ENCODE assay signal across 1 cellular context in the genomic region with DNA sequence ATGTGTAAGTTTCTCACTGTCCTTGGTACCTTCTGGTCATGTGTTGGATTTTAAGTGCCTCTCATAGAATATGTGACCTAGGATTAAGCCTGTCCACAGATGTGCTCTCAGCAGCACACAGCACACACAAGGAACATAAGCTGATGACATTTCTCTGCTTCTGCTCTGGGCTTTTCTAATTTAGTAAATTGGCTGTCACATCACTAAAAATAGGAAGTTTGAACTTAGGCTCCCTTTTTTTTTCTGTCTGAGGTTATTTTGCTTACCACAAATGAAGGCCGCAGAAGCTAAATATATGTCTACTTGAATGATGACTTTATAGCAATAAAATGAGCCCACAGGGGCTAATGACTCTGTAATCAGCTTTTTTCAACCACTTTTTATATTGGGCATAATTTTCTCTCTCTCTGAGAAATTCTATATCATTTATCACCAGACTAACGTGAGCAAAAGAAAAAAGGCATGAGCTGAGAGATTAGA.
A peak's percentile ranks its signal among the peaks of the same experiment; 100 is the strongest.
TF ChIP-seq lines count a peak whose summit lies in the region.

No MANE protein-coding gene starts in this region.

TF ChIP-seq in HEK293, 187 proteins besides CTCF, POLR2A, EP300 and RAD21 (continued from another document and continues in another):
- TF ChIP-seq, protein P1, sequence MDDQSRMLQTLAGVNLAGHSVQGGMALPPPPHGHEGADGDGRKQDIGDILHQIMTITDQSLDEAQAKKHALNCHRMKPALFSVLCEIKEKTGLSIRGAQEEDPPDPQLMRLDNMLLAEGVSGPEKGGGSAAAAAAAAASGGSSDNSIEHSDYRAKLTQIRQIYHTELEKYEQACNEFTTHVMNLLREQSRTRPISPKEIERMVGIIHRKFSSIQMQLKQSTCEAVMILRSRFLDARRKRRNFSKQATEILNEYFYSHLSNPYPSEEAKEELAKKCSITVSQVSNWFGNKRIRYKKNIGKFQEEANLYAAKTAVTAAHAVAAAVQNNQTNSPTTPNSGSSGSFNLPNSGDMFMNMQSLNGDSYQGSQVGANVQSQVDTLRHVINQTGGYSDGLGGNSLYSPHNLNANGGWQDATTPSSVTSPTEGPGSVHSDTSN (CRISPR knock-in tag; IDR thresholded peaks at IDR 0.05): no peak
- TF ChIP-seq ZNF138 (tag by site-specific recombination; IDR thresholded peaks at IDR 0.05; ENCODE audit: borderline replicate concordance) (no peak), HOXC10 (CRISPR knock-in tag; IDR thresholded peaks at IDR 0.05) (no peak), ZNF16 (tag by site-specific recombination; IDR thresholded peaks at IDR 0.05; ENCODE audit: low read depth) (no peak), ZNF324 (tag by site-specific recombination; IDR thresholded peaks at IDR 0.05) (no peak), ZNF585B (tag by site-specific recombination; IDR thresholded peaks at IDR 0.05) (no peak), ZEB2 (tag by site-specific recombination; IDR thresholded peaks at IDR 0.05) (peak; percentile 82), ZNF658 (tag by site-specific recombination; IDR thresholded peaks at IDR 0.05) (no peak), ZNF843 (tag by site-specific recombination; IDR thresholded peaks at IDR 0.05) (peak; percentile 98), ZNF394 (tag by site-specific recombination; IDR thresholded peaks at IDR 0.05; ENCODE audit: borderline replicate concordance) (peak; percentile 59; the same call in 1 of the 2 replicates), ZNF596 (tag by site-specific recombination; IDR thresholded peaks at IDR 0.05) (peak; percentile 71), ZNF155 (tag by site-specific recombination; IDR thresholded peaks at IDR 0.05) (no peak), GLIS2 (tag by site-specific recombination; IDR thresholded peaks at IDR 0.05) (peak; percentile 71), ZNF335 (tag by site-specific recombination; conservative IDR thresholded peaks at IDR 0.05) (peak; percentile 56), ZXDB (tag by site-specific recombination; IDR thresholded peaks at IDR 0.05) (peak; percentile 96), GLI2 (tag by site-specific recombination; IDR thresholded peaks at IDR 0.05; ENCODE audit: borderline replicate concordance, low read depth) (peak; percentile 80; the same call in 1 of the 2 replicates), ZNF677 (tag by site-specific recombination; IDR thresholded peaks at IDR 0.05) (no peak), MZF1 (tag by site-specific recombination; IDR thresholded peaks at IDR 0.05; ENCODE audit: borderline replicate concordance) (no peak), KLF8 (tag by site-specific recombination; IDR thresholded peaks at IDR 0.05) (peak; percentile 67), ZNF37A (tag by site-specific recombination; IDR thresholded peaks at IDR 0.05) (no peak), MEIS1 (CRISPR knock-in tag; IDR thresholded peaks at IDR 0.05; ENCODE audit: borderline replicate concordance) (no peak), ZNF610 (tag by site-specific recombination; IDR thresholded peaks at IDR 0.05; ENCODE audit: borderline replicate concordance) (no peak), SP2 (tag by site-specific recombination; IDR thresholded peaks at IDR 0.05) (no peak)
- TF ChIP-seq, protein P2, sequence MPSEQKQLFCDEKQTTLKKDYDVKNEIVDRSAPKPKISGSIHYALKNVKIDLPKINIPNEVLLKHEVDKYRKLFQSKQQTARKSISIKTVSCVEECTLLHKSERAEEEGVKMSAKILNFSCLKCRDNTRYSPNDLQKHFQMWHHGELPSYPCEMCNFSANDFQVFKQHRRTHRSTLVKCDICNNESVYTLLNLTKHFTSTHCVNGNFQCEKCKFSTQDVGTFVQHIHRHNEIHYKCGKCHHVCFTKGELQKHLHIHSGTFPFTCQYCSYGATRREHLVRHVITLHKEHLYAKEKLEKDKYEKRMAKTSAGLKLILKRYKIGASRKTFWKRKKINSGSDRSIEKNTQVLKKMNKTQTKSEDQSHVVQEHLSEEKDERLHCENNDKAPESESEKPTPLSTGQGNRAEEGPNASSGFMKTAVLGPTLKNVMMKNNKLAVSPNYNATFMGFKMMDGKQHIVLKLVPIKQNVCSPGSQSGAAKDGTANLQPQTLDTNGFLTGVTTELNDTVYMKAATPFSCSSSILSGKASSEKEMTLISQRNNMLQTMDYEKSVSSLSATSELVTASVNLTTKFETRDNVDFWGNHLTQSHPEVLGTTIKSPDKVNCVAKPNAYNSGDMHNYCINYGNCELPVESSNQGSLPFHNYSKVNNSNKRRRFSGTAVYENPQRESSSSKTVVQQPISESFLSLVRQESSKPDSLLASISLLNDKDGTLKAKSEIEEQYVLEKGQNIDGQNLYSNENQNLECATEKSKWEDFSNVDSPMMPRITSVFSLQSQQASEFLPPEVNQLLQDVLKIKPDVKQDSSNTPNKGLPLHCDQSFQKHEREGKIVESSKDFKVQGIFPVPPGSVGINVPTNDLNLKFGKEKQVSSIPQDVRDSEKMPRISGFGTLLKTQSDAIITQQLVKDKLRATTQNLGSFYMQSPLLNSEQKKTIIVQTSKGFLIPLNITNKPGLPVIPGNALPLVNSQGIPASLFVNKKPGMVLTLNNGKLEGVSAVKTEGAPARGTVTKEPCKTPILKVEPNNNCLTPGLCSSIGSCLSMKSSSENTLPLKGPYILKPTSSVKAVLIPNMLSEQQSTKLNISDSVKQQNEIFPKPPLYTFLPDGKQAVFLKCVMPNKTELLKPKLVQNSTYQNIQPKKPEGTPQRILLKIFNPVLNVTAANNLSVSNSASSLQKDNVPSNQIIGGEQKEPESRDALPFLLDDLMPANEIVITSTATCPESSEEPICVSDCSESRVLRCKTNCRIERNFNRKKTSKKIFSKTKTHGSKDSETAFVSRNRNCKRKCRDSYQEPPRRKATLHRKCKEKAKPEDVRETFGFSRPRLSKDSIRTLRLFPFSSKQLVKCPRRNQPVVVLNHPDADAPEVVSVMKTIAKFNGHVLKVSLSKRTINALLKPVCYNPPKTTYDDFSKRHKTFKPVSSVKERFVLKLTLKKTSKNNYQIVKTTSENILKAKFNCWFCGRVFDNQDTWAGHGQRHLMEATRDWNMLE (tag by site-specific recombination; conservative IDR thresholded peaks at IDR 0.05; ENCODE audit: low read depth): no peak
- TF ChIP-seq, protein P3, sequence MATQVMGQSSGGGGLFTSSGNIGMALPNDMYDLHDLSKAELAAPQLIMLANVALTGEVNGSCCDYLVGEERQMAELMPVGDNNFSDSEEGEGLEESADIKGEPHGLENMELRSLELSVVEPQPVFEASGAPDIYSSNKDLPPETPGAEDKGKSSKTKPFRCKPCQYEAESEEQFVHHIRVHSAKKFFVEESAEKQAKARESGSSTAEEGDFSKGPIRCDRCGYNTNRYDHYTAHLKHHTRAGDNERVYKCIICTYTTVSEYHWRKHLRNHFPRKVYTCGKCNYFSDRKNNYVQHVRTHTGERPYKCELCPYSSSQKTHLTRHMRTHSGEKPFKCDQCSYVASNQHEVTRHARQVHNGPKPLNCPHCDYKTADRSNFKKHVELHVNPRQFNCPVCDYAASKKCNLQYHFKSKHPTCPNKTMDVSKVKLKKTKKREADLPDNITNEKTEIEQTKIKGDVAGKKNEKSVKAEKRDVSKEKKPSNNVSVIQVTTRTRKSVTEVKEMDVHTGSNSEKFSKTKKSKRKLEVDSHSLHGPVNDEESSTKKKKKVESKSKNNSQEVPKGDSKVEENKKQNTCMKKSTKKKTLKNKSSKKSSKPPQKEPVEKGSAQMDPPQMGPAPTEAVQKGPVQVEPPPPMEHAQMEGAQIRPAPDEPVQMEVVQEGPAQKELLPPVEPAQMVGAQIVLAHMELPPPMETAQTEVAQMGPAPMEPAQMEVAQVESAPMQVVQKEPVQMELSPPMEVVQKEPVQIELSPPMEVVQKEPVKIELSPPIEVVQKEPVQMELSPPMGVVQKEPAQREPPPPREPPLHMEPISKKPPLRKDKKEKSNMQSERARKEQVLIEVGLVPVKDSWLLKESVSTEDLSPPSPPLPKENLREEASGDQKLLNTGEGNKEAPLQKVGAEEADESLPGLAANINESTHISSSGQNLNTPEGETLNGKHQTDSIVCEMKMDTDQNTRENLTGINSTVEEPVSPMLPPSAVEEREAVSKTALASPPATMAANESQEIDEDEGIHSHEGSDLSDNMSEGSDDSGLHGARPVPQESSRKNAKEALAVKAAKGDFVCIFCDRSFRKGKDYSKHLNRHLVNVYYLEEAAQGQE (tag by site-specific recombination; IDR thresholded peaks at IDR 0.05): peak; percentile 68; the same call in 1 of the 2 replicates
- TF ChIP-seq, protein P4, sequence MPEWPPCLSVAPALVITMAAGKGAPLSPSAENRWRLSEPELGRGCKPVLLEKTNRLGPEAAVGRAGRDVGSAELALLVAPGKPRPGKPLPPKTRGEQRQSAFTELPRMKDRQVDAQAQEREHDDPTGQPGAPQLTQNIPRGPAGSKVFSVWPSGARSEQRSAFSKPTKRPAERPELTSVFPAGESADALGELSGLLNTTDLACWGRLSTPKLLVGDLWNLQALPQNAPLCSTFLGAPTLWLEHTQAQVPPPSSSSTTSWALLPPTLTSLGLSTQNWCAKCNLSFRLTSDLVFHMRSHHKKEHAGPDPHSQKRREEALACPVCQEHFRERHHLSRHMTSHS (tag by site-specific recombination; IDR thresholded peaks at IDR 0.05): no peak
- TF ChIP-seq, protein P5, sequence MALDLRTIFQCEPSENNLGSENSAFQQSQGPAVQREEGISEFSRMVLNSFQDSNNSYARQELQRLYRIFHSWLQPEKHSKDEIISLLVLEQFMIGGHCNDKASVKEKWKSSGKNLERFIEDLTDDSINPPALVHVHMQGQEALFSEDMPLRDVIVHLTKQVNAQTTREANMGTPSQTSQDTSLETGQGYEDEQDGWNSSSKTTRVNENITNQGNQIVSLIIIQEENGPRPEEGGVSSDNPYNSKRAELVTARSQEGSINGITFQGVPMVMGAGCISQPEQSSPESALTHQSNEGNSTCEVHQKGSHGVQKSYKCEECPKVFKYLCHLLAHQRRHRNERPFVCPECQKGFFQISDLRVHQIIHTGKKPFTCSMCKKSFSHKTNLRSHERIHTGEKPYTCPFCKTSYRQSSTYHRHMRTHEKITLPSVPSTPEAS (tag by site-specific recombination; IDR thresholded peaks at IDR 0.05): 0 out of 2 replicates have a peak, but pooled peaks have one; percentile 14
- TF ChIP-seq, protein P6, sequence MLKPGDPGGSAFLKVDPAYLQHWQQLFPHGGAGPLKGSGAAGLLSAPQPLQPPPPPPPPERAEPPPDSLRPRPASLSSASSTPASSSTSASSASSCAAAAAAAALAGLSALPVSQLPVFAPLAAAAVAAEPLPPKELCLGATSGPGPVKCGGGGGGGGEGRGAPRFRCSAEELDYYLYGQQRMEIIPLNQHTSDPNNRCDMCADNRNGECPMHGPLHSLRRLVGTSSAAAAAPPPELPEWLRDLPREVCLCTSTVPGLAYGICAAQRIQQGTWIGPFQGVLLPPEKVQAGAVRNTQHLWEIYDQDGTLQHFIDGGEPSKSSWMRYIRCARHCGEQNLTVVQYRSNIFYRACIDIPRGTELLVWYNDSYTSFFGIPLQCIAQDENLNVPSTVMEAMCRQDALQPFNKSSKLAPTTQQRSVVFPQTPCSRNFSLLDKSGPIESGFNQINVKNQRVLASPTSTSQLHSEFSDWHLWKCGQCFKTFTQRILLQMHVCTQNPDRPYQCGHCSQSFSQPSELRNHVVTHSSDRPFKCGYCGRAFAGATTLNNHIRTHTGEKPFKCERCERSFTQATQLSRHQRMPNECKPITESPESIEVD (tag by site-specific recombination; IDR thresholded peaks at IDR 0.05): peak; percentile 96
- TF ChIP-seq, protein P7, sequence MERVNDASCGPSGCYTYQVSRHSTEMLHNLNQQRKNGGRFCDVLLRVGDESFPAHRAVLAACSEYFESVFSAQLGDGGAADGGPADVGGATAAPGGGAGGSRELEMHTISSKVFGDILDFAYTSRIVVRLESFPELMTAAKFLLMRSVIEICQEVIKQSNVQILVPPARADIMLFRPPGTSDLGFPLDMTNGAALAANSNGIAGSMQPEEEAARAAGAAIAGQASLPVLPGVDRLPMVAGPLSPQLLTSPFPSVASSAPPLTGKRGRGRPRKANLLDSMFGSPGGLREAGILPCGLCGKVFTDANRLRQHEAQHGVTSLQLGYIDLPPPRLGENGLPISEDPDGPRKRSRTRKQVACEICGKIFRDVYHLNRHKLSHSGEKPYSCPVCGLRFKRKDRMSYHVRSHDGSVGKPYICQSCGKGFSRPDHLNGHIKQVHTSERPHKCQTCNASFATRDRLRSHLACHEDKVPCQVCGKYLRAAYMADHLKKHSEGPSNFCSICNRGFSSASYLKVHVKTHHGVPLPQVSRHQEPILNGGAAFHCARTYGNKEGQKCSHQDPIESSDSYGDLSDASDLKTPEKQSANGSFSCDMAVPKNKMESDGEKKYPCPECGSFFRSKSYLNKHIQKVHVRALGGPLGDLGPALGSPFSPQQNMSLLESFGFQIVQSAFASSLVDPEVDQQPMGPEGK (tag by site-specific recombination; IDR thresholded peaks at IDR 0.05): 0 out of 2 replicates have a peak, but pooled peaks have one; percentile 56
- TF ChIP-seq, protein P8, sequence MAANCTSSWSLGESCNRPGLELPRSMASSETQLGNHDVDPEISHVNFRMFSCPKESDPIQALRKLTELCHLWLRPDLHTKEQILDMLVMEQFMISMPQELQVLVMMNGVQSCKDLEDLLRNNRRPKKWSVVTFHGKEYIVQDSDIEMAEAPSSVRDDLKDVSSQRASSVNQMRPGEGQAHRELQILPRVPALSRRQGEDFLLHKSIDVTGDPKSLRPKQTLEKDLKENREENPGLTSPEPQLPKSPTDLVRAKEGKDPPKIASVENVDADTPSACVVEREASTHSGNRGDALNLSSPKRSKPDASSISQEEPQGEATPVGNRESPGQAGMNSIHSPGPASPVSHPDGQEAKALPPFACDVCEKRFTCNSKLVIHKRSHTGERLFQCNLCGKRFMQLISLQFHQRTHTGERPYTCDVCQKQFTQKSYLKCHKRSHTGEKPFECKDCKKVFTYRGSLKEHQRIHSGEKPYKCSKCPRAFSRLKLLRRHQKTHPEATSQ (tag by site-specific recombination; IDR thresholded peaks at IDR 0.05): no peak
- TF ChIP-seq, protein P9, sequence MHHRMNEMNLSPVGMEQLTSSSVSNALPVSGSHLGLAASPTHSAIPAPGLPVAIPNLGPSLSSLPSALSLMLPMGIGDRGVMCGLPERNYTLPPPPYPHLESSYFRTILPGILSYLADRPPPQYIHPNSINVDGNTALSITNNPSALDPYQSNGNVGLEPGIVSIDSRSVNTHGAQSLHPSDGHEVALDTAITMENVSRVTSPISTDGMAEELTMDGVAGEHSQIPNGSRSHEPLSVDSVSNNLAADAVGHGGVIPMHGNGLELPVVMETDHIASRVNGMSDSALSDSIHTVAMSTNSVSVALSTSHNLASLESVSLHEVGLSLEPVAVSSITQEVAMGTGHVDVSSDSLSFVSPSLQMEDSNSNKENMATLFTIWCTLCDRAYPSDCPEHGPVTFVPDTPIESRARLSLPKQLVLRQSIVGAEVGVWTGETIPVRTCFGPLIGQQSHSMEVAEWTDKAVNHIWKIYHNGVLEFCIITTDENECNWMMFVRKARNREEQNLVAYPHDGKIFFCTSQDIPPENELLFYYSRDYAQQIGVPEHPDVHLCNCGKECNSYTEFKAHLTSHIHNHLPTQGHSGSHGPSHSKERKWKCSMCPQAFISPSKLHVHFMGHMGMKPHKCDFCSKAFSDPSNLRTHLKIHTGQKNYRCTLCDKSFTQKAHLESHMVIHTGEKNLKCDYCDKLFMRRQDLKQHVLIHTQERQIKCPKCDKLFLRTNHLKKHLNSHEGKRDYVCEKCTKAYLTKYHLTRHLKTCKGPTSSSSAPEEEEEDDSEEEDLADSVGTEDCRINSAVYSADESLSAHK (tag by site-specific recombination; IDR thresholded peaks at IDR 0.05): peak; percentile 89
- TF ChIP-seq, protein P10, sequence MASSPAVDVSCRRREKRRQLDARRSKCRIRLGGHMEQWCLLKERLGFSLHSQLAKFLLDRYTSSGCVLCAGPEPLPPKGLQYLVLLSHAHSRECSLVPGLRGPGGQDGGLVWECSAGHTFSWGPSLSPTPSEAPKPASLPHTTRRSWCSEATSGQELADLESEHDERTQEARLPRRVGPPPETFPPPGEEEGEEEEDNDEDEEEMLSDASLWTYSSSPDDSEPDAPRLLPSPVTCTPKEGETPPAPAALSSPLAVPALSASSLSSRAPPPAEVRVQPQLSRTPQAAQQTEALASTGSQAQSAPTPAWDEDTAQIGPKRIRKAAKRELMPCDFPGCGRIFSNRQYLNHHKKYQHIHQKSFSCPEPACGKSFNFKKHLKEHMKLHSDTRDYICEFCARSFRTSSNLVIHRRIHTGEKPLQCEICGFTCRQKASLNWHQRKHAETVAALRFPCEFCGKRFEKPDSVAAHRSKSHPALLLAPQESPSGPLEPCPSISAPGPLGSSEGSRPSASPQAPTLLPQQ (tag by site-specific recombination; IDR thresholded peaks at IDR 0.05): peak; percentile 68
